In the genomic region with DNA sequence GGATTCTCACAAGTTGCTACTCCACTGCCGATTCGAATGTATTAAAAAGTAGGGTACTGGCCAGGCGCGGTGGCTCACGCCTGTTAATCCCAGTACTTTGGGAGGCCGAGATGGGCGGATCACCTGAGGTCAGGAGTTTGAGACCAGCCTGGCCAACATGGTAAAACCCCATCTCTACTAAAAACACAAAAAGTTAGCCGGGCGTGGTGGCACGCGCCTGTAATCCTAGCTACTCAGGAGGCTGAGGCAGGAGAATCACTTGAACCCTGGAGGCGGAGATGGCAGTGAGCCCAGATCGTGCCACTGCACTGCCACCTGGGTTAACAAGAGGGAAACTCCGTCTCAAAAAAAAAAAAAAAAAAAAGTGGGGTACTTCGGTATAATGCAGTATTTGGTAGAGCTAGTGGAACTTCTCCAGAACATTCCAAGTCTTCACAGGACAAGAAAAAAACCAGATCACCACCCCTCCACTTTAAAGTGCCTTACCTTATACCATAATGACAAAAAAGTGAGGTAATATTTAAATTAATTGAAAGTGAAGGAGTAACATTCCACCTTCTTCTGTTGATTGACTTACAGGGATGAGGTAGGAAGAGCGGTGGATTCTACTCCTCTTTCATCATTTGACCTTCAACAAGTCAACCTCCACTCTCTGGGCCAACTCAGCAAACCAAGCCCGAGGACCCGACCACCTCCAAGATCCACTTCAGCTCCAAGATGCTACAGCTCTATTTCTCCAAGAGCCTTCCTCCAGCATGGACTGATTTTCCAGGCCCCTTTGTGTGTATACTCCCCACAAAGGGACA, we compare ENCODE assay signal across 8 cellular contexts. TPM values are rescaled to one million over a fixed set of nuclear protein-coding genes. Genes with fewer than 3 reads are reported as not detected.
DNase-seq lines count a peak whose midpoint lies in the region; ATAC-seq and TF ChIP-seq lines count a peak whose summit lies in the region.

No MANE protein-coding gene starts in this region.

- peaks cover 49 to 58% of the 10 kb centered on the region in 2 donors for H3K4me1 Mint-ChIP-seq in natural killer cell treated with Interleukin-12 subunit alpha and Interleukin-12 subunit beta and Interleukin-15 and Interleukin-18, amount 100 ng/mL, for 72 hours (ENCODE audit: low read depth in 2 of 2)

- no peaks in the 10 kb centered on the region for H3K27me3 Mint-ChIP-seq in natural killer cell treated with Interleukin-12 subunit alpha and Interleukin-12 subunit beta and Interleukin-15 and Interleukin-18, amount 100 ng/mL, for 72 hours

- H3K9me3 Mint-ChIP-seq in natural killer cell treated with Interleukin-12 subunit alpha and Interleukin-12 subunit beta and Interleukin-15 and Interleukin-18, amount 100 ng/mL, for 72 hours = no peaks in the 10 kb centered on the region

- DNase-seq in GM12865 (ENCODE audit: low read depth) (peak; percentile 22), SK-N-DZ (ENCODE audit: low spot score) (peak; percentile 22), dorsolateral prefrontal cortex (no peak), NCI-H1694 (lab: John Stamatoyannopoulos, UW) (no peak), HCEC 1CT (no peak)
- DNase-seq in natural killer cell treated with Interleukin-12 subunit alpha and Interleukin-12 subunit beta and Interleukin-15 and Interleukin-18, amount 100 ng/mL, for 72 hours (ENCODE audit: low spot score) = no peak

- peak overlapping the region; percentile 95 for H3K4me3 ChIP-seq in GM12865 (ENCODE audit: low read depth, low read length)
- peak overlapping the region; percentile 67 to 99 (median 88) for H3K4me3 ChIP-seq in dorsolateral prefrontal cortex

- ATAC-seq in natural killer cell treated with Interleukin-12 subunit alpha and Interleukin-12 subunit beta and Interleukin-15 and Interleukin-18, amount 100 ng/mL, for 72 hours = no peak
- ATAC-seq in HG03520 (IDR thresholded peaks at IDR 0.05; ENCODE audit: unreplicated experiment) = no peak
- no peak for ATAC-seq in GM21737 (IDR thresholded peaks at IDR 0.05; ENCODE audit: unreplicated experiment)

- no peaks in the 10 kb centered on the region for H3K27me3 ChIP-seq in dorsolateral prefrontal cortex

- intact Hi-C loops in dorsolateral prefrontal cortex (cut with DNase I) = loop anchor here (5.0 to 10.0 kb wide), 2 partner anchors 57 to 165 kb away; a partner anchor contains a TSS

- H3K27ac ChIP-seq in dorsolateral prefrontal cortex = peak overlapping the region in 38 of 59 donors; percentile 3 to 100 (median 97)

- TF ChIP-seq CTCF in GM12865 (IDR thresholded peaks at IDR 0.05; ENCODE audit: insufficient read depth, low read depth, low read length, missing control alignments) (no peak), dorsolateral prefrontal cortex (IDR thresholded peaks at IDR 0.05 in 54 of 56, conservative IDR thresholded peaks at IDR 0.05 in 2 of 56; ENCODE audit: low read depth in 1 of 56, partially characterized antibody in 56 of 56) (no peak)

- H3K4me3 Mint-ChIP-seq in natural killer cell treated with Interleukin-12 subunit alpha and Interleukin-12 subunit beta and Interleukin-15 and Interleukin-18, amount 100 ng/mL, for 72 hours = peak overlapping the region; percentile 94

- peaks cover 22% of the 10 kb centered on the region for H3K36me3 Mint-ChIP-seq in natural killer cell treated with Interleukin-12 subunit alpha and Interleukin-12 subunit beta and Interleukin-15 and Interleukin-18, amount 100 ng/mL, for 72 hours

- peak overlapping the region; percentile 83 to 84 for H3K27ac Mint-ChIP-seq in natural killer cell treated with Interleukin-12 subunit alpha and Interleukin-12 subunit beta and Interleukin-15 and Interleukin-18, amount 100 ng/mL, for 72 hours

RNA-seq across cellular contexts. Expression of a gene that starts 2.0 kb away (rescaled TPM):
- polyA plus RNA-seq in SK-N-DZ (2014; cell fraction: cytosol; rRNA removed) = 70.3 and 73.2 TPM in 2 replicates
- 52.0 and 55.5 TPM in 2 replicates for polyA plus RNA-seq in SK-N-DZ (2014; cell fraction: nucleus; rRNA removed)
- 10 to 100 TPM; 54.8 to 75.4 (median 63.6) TPM for total RNA-seq in dorsolateral prefrontal cortex
- total RNA-seq in natural killer cell treated with Interleukin-12 subunit alpha and Interleukin-12 subunit beta and Interleukin-15 and Interleukin-18, amount 100 ng/mL, for 72 hours = 100 to 1,000 TPM in 1 of 2 donors, 10 to 100 TPM in 1; 79.0 to 132 TPM

RNA-seq across cellular contexts. Expression of a gene that starts 37.4 kb away (rescaled TPM):
- 24.6 and 37.9 TPM in 2 replicates for polyA plus RNA-seq in SK-N-DZ (2014; cell fraction: cytosol; rRNA removed)
- 14.4 and 18.5 TPM in 2 replicates for polyA plus RNA-seq in SK-N-DZ (2014; cell fraction: nucleus; rRNA removed)
- total RNA-seq in dorsolateral prefrontal cortex = 100 to 1,000 TPM in 1 of 120 experiments, 10 to 100 TPM in 119; 35.1 to 109 (median 64.1) TPM
- 10 to 100 TPM; 78.7 to 83.7 TPM for total RNA-seq in natural killer cell treated with Interleukin-12 subunit alpha and Interleukin-12 subunit beta and Interleukin-15 and Interleukin-18, amount 100 ng/mL, for 72 hours

RNA-seq across cellular contexts. Expression of a gene that starts 58.3 kb away (rescaled TPM):
- polyA plus RNA-seq in SK-N-DZ (2014; cell fraction: cytosol; rRNA removed) = 58.0 and 67.5 TPM in 2 replicates
- polyA plus RNA-seq in SK-N-DZ (2014; cell fraction: nucleus; rRNA removed) = 49.1 and 71.2 TPM in 2 replicates
- 10 to 100 TPM; 14.3 to 32.7 (median 22.3) TPM for total RNA-seq in dorsolateral prefrontal cortex
- 10 to 100 TPM; 30.7 to 36.6 TPM for total RNA-seq in natural killer cell treated with Interleukin-12 subunit alpha and Interleukin-12 subunit beta and Interleukin-15 and Interleukin-18, amount 100 ng/mL, for 72 hours

Comparison
In these comparisons a context has a peak if more than half of its experiments do, and no peak if none do; other contexts are left out.
1. DNase-seq: peak in GM12865 (single experiment) and SK-N-DZ (single experiment); none in dorsolateral prefrontal cortex (0 of 10), natural killer cell treated with Interleukin-12 subunit alpha and Interleukin-12 subunit beta and Interleukin-15 and Interleukin-18, amount 100 ng/mL, for 72 hours (single experiment), NCI-H1694 (single experiment) and HCEC 1CT (single experiment).